ENCODE assay signal across 19 cellular contexts in genomic region chr2:46162329-46162870, GRCh38.
DNase-seq lines count a peak whose midpoint lies in the region; ATAC-seq and TF ChIP-seq lines count a peak whose summit lies in the region.
"Had no signal": no experiment of that assay in that cellular context is flagged by ENCODE, and none has a peak within 500 bp of the region (broad histone marks: within the 10 kb centered on the region; RNA-seq: fewer than 3 reads in every experiment).

No MANE protein-coding gene starts in this region.

- H3K9me3 Mint-ChIP-seq in endothelial cell (ENCODE audit: unreplicated experiment) = no peaks in the 10 kb centered on the region
- H3K9me3 Mint-ChIP-seq: activated naive CD4-positive, alpha-beta T cell treated with anti-CD3 and anti-CD28 coated beads, Interleukin-2, amount 10 ng/mL, durations not matched to agents 7 days and 5 days; nephron progenitor cell; stimulated activated memory B cell treated with anti-CD40 and anti-IgM and Interleukin-4, amounts not matched to agents 10 μg/mL and 1 μg/mL and 100 μg/mL, for 72 hours had no signal

- CTCF ChIA-PET in HEK293T (lab: Yijun Ruan, JAX) = interaction anchor here (0.6 kb wide), 1 partner anchor 12 kb away, joined by 3 read pairs; no protein-coding TSS in a partner anchor

- POLR2A ChIA-PET in HEK293T (lab: Yijun Ruan, JAX) = no interaction called here

- no peak for TF ChIP-seq CTCF in Loucy (conservative IDR thresholded peaks at IDR 0.05; ENCODE audit: low read length)
- no peak for TF ChIP-seq CTCF in endothelial cell (IDR thresholded peaks at IDR 0.05; ENCODE audit: unreplicated experiment)
- no peak for TF ChIP-seq CTCF in neutrophil (IDR thresholded peaks at IDR 0.05)

- H3K9me3 ChIP-seq in Loucy (ENCODE audit: insufficient read depth, low read depth, low read length) (no peaks in the 10 kb centered on the region), neutrophil (no peaks in the 10 kb centered on the region)
- H3K9me3 ChIP-seq: Peyer's patch had no signal

- peaks cover 21% of the 10 kb centered on the region for H3K36me3 Mint-ChIP-seq in endothelial cell (ENCODE audit: low read depth, unreplicated experiment)
- H3K36me3 Mint-ChIP-seq: activated naive CD4-positive, alpha-beta T cell treated with anti-CD3 and anti-CD28 coated beads, Interleukin-2, amount 10 ng/mL, durations not matched to agents 7 days and 5 days had no signal

- no peaks in the 10 kb centered on the region for H3F3A ChIP-seq in Loucy (ENCODE audit: low read depth)

- H3K36me3 ChIP-seq in Loucy (ENCODE audit: insufficient read depth, low read length) (peaks cover 33% of the 10 kb centered on the region; the same call in 1 of the 2 replicates), neutrophil (no peaks in the 10 kb centered on the region)

- H3K4me3 ChIP-seq in Loucy (ENCODE audit: low read length, poor library complexity, severe bottlenecking) (no peak overlapping the region), neutrophil (ENCODE audit: low read depth in 1 of 2, low read length in 1 of 2) (no peak overlapping the region)
- H3K4me3 ChIP-seq: K562, Peyer's patch had no signal

- no peak overlapping the region for H3K4me2 ChIP-seq in Loucy (ENCODE audit: low read depth, low read length, poor library complexity, severe bottlenecking)

- no peaks in the 10 kb centered on the region for H3K27me3 ChIP-seq in Loucy (ENCODE audit: insufficient read depth, low read length, poor library complexity, severe bottlenecking)
- H3K27me3 ChIP-seq in neutrophil = no peaks in the 10 kb centered on the region
- H3K27me3 ChIP-seq: Peyer's patch had no signal

- peaks cover 14% of the 10 kb centered on the region for H3K27me3 Mint-ChIP-seq in endothelial cell (ENCODE audit: unreplicated experiment)
- H3K27me3 Mint-ChIP-seq: activated naive CD4-positive, alpha-beta T cell treated with anti-CD3 and anti-CD28 coated beads, Interleukin-2, amount 10 ng/mL, durations not matched to agents 7 days and 5 days; stimulated activated memory B cell treated with anti-CD40 and anti-IgM and Interleukin-4, amounts not matched to agents 10 μg/mL and 1 μg/mL and 100 μg/mL, for 72 hours had no signal

- no peak overlapping the region for H3K27ac Mint-ChIP-seq in endothelial cell (ENCODE audit: unreplicated experiment)
- H3K27ac Mint-ChIP-seq: activated naive CD4-positive, alpha-beta T cell treated with anti-CD3 and anti-CD28 coated beads, Interleukin-2, amount 10 ng/mL, durations not matched to agents 7 days and 5 days had no signal

- H3K4me1 ChIP-seq in Loucy (ENCODE audit: insufficient read depth, low read length, poor library complexity, severe bottlenecking) = peaks cover 20% of the 10 kb centered on the region
- H3K4me1 ChIP-seq in neutrophil (ENCODE audit: control insufficient read depth in 1 of 2, insufficient read depth in 1 of 2, low read depth in 1 of 2, low read length in 1 of 2) = peaks cover 13 to 15% of the 10 kb centered on the region in 2 experiments

- no peaks in the 10 kb centered on the region for H4K20me1 ChIP-seq in Loucy (ENCODE audit: insufficient read depth, low read length, poor library complexity, severe bottlenecking)

- ATAC-seq in GM18867 (IDR thresholded peaks at IDR 0.05; ENCODE audit: unreplicated experiment) (no peak), HG03159 (IDR thresholded peaks at IDR 0.05; ENCODE audit: unreplicated experiment) (no peak)
- ATAC-seq: K562; stimulated activated memory B cell treated with anti-CD40 and anti-IgM and Interleukin-4, amounts not matched to agents 10 μg/mL and 1 μg/mL and 100 μg/mL, for 72 hours had no signal

- H3K9ac ChIP-seq in Loucy (ENCODE audit: low read depth, low read length, poor library complexity, severe bottlenecking) = peak overlapping the region; percentile 47

- H3K4me3 Mint-ChIP-seq in endothelial cell (ENCODE audit: unreplicated experiment) = peak overlapping the region; percentile 57
- H3K4me3 Mint-ChIP-seq: activated naive CD4-positive, alpha-beta T cell treated with anti-CD3 and anti-CD28 coated beads, Interleukin-2, amount 10 ng/mL, durations not matched to agents 7 days and 5 days; nephron progenitor cell; stimulated activated memory B cell treated with anti-CD40 and anti-IgM and Interleukin-4, amounts not matched to agents 10 μg/mL and 1 μg/mL and 100 μg/mL, for 72 hours had no signal

- no peak overlapping the region for H2AFZ ChIP-seq in Loucy (ENCODE audit: low read length)

- peaks cover 23% of the 10 kb centered on the region for H3K4me1 Mint-ChIP-seq in endothelial cell (ENCODE audit: unreplicated experiment)

- H3K9me2 ChIP-seq in Loucy (replicated peaks; ENCODE audit: low read depth, low read length) = no peaks in the 10 kb centered on the region

- DNase-seq in AG20443 (ENCODE audit: low spot score) (peak; percentile 55), endothelial cell (ENCODE audit: low spot score) (no peak), HEK293T (ENCODE audit: extremely low spot score) (no peak), ureter (ENCODE audit: low spot score) (no peak)
- DNase-seq: activated CD4-positive, CD25-positive, alpha-beta regulatory T cell; activated naive CD4-positive, alpha-beta T cell treated with anti-CD3 and anti-CD28 coated beads, Interleukin-2, amount 10 ng/mL, durations not matched to agents 7 days and 5 days; AML-193; central memory CD4-positive, alpha-beta T cell; H7; NCI-H1436 treated with DMSO at 0.1 percent for 48 hours; NCI-H510A treated with DMSO at 0.1 percent for 48 hours; nephron progenitor cell; Peyer's patch had no signal

- H3K27ac ChIP-seq in neutrophil = peak overlapping the region; percentile 72
- H3K27ac ChIP-seq: Peyer's patch had no signal

- no peaks in the 10 kb centered on the region for H3K79me2 ChIP-seq in Loucy (ENCODE audit: insufficient read depth, low read length)

TF ChIP-seq in HEK293T, 16 proteins besides CTCF, POLR2A, EP300 and RAD21:
- TF ChIP-seq BHLHE40 (IDR thresholded peaks at IDR 0.05; ENCODE audit: borderline replicate concordance) (no peak), SUZ12 (IDR thresholded peaks at IDR 0.05) (no peak), LEF1 (IDR thresholded peaks at IDR 0.05; ENCODE audit: borderline replicate concordance) (no peak), ARNT (IDR thresholded peaks at IDR 0.05) (no peak), FOXM1 (IDR thresholded peaks at IDR 0.05; ENCODE audit: borderline replicate concordance) (no peak), FOXK2 (IDR thresholded peaks at IDR 0.05) (no peak), NFRKB (IDR thresholded peaks at IDR 0.05) (no peak), CTBP1 (IDR thresholded peaks at IDR 0.05; ENCODE audit: borderline replicate concordance) (no peak), HDGF (IDR thresholded peaks at IDR 0.05; ENCODE audit: borderline replicate concordance) (no peak), L3MBTL2 (conservative IDR thresholded peaks at IDR 0.05) (no peak), FOXA1 (IDR thresholded peaks at IDR 0.05) (no peak), ZNF384 (IDR thresholded peaks at IDR 0.05) (no peak), SP1 (IDR thresholded peaks at IDR 0.05) (no peak), ELF4 (IDR thresholded peaks at IDR 0.05) (no peak), PKNOX1 (IDR thresholded peaks at IDR 0.05) (no peak), TARDBP (IDR thresholded peaks at IDR 0.05) (no peak)
